1 cellular context compared by ENCODE assay signal in genomic region chr12:82972624-82973023, GRCh38.
TF ChIP-seq lines count a peak whose summit lies in the region.

No MANE protein-coding gene starts in this region.

TF ChIP-seq in A549, 52 proteins besides CTCF, POLR2A, EP300 and RAD21 (continued from another document):
- TF ChIP-seq HMGXB4 (CRISPR knock-in tag; IDR thresholded peaks at IDR 0.05; ENCODE audit: borderline replicate concordance) (no peak), MAFK (IDR thresholded peaks at IDR 0.05; ENCODE audit: partially characterized antibody) (no peak)
TF ChIP-seq in A549: peak in this region for 0.
